14 cellular contexts compared by ENCODE assay signal in the genomic region with DNA sequence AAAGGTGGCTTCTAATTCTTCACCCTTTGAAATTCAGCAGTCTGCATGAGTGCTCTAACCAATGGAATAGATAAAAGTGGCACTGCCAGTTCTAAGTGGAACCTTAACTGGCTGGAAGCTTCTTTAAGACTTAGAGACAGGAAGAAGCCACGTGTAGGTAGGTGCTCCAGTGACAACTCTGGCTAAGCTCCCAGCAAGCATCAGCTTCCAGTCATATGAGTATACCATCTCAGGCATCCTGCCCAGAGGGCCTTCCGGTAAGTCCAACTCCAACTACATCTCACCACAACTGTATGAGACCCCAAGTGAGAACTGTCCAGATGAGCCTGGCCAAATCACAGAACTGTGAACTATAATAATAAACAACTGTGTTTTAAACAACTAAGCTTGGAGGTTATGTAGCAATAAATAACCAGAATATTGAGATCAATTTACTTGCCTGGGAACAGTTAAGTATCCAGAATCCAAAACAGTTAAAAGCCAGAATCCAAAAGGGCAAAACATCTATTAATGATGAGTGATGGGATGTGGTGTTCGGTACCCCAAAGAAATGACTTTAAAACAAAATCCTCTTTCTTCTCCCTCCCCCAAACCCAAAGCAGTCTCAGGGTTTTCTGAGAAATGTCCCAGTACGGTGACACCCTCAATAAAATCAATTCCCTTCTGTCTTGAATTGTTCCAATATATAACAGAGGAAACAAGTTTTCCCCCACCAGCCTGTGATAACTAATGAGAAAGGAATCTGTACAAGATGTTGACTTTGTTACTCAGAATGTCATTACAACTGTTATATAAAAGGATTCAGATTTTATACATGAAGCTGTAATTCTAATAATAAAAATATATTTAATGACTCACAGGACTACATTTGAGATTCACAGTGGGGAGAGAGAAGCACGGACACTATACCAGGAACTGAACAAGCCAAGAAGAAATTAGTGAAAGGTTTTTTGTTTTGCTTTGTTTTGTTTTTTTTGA. TPM values are rescaled to one million over a fixed set of nuclear protein-coding genes. Genes with fewer than 3 reads are reported as not detected.
A peak's percentile ranks its signal among the peaks of the same experiment; 100 is the strongest.
DNase-seq lines count a peak whose midpoint lies in the region; ATAC-seq, FAIRE-seq and TF ChIP-seq lines count a peak whose summit lies in the region.
"Had no signal": no experiment of that assay in that cellular context is flagged by ENCODE, and none has a peak within 500 bp of the region (broad histone marks: within the 10 kb centered on the region; RNA-seq: fewer than 3 reads in every experiment).

No MANE protein-coding gene starts in this region.

- no peak for DNase-seq in CD4-positive, alpha-beta memory T cell
- DNase-seq in RWPE1 (ENCODE audit: low spot score) (peak; percentile 81), endothelial cell of umbilical vein (ENCODE audit: low read depth, low spot score) (peak; percentile 83), pons (ENCODE audit: low spot score) (peak; percentile 66), NCI-H2196 (lab: John Stamatoyannopoulos, UW; ENCODE audit: unreplicated experiment) (no peak), Calu3 (no peak), GM19238 (ENCODE audit: insufficient read length, low spot score) (no peak)
- DNase-seq: DMS153, left colon, NCI-H510A had no signal

- no peak overlapping the region for H3K27ac ChIP-seq in CD4-positive, alpha-beta memory T cell (ENCODE audit: low read depth, low read length)
- peak overlapping the region; percentile 97 for H3K27ac ChIP-seq in RWPE1
- H3K27ac ChIP-seq in endothelial cell of umbilical vein (ENCODE audit: insufficient read depth, low read depth, low read length): peak overlapping the region; percentile 94
- H3K27ac ChIP-seq: right atrium auricular region had no signal

- peaks cover 10 to 19% of the 10 kb centered on the region in 2 donors for H3K36me3 Mint-ChIP-seq in CD4-positive, alpha-beta memory T cell
- peaks cover 17% of the 10 kb centered on the region for H3K36me3 Mint-ChIP-seq in Calu3 (ENCODE audit: insufficient read depth, unreplicated experiment)

- peak overlapping the region in 6 of 8 donors; percentile 7 to 99 (median 72) for H3K4me3 Mint-ChIP-seq in CD4-positive, alpha-beta memory T cell
- no peak overlapping the region for H3K4me3 Mint-ChIP-seq in Calu3 (ENCODE audit: low read depth, unreplicated experiment)
- H3K4me3 Mint-ChIP-seq: T-helper 1 cell treated with Interleukin-12 subunit alpha and Interleukin-12 subunit beta and Interleukin-4 antibody, amounts not matched to agents 30 μg/mL and 1 μg/mL, for 36 hours had no signal

- H3K79me2 ChIP-seq in endothelial cell of umbilical vein (ENCODE audit: control insufficient read depth, insufficient read depth, low read length): peaks cover 77% of the 10 kb centered on the region

- POLR2A ChIA-PET in CD4-positive, alpha-beta memory T cell (lab: Charles Lee; ENCODE audit: partially characterized antibody): interaction anchor here (0.6 kb wide), 1 partner anchor 103 kb away, joined by 3 read pairs; no protein-coding TSS in a partner anchor
- POLR2A ChIA-PET in RWPE1 (lab: Yijun Ruan, JAX; ENCODE audit: low non-redundant PET): no interaction called here
- POLR2A ChIA-PET in endothelial cell of umbilical vein (lab: Charles Lee): no interaction called here

- peak; percentile 79 for FAIRE-seq in endothelial cell of umbilical vein (lab: Jason Lieb, UNC)
- FAIRE-seq: HepG2 had no signal

- no peak overlapping the region for H3K4me3 ChIP-seq in CD4-positive, alpha-beta memory T cell (ENCODE audit: low read length in 2 of 2)
- H3K4me3 ChIP-seq in endothelial cell of umbilical vein (replicated peaks in 1 of 3; ENCODE audit: insufficient read depth in 1 of 3, low read depth in 1 of 3, low read length in 3 of 3): peak overlapping the region in 1 of 3 experiments; percentile 42
- H3K4me3 ChIP-seq: right atrium auricular region had no signal

- peaks cover 0 to 2% (median 0%) of the 10 kb centered on the region in 8 donors for H3K9me3 Mint-ChIP-seq in CD4-positive, alpha-beta memory T cell
- H3K9me3 Mint-ChIP-seq in Calu3 (ENCODE audit: low read depth, unreplicated experiment): peaks cover 8% of the 10 kb centered on the region

- H3K27me3 Mint-ChIP-seq in CD4-positive, alpha-beta memory T cell: no peaks in the 10 kb centered on the region
- H3K27me3 Mint-ChIP-seq in Calu3 (ENCODE audit: unreplicated experiment): peaks cover 10% of the 10 kb centered on the region

- no peaks in the 10 kb centered on the region for H3K9me1 ChIP-seq in endothelial cell of umbilical vein (replicated peaks; ENCODE audit: control insufficient read depth, extremely low read depth, insufficient read depth, low read length)

- CTCF ChIA-PET in CD4-positive, alpha-beta memory T cell (lab: Charles Lee; ENCODE audit: partially characterized antibody): no interaction called here
- CTCF ChIA-PET in RWPE1 (lab: Yijun Ruan, JAX): interaction anchor here (0.7 kb wide), 1 partner anchor 137 kb away, joined by 3 read pairs; no protein-coding TSS in a partner anchor
- CTCF ChIA-PET in endothelial cell of umbilical vein (lab: Charles Lee): interaction anchor here (0.6 to 4.1 kb wide), 5 partner anchors 75 to 402 kb away, joined by 3 to 33 read pairs (median 4); no protein-coding TSS in a partner anchor
- CTCF ChIA-PET in Calu3 (lab: Charles Lee): no interaction called here

- H3K9me3 ChIP-seq in CD4-positive, alpha-beta memory T cell (ENCODE audit: control insufficient read depth in 1 of 2, low read length in 2 of 2): no peaks in the 10 kb centered on the region
- H3K9me3 ChIP-seq in endothelial cell of umbilical vein (replicated peaks; ENCODE audit: control insufficient read depth, insufficient read depth, low read length): no peaks in the 10 kb centered on the region
- H3K9me3 ChIP-seq: right atrium auricular region had no signal

- peaks cover 35 to 80% (median 58%) of the 10 kb centered on the region in 4 donors for H3K4me1 Mint-ChIP-seq in CD4-positive, alpha-beta memory T cell
- H3K4me1 Mint-ChIP-seq in Calu3 (ENCODE audit: low read depth, unreplicated experiment): peaks cover 39% of the 10 kb centered on the region

- TF ChIP-seq CTCF in RWPE1 (conservative IDR thresholded peaks at IDR 0.05; ENCODE audit: low read depth) (no peak), endothelial cell of umbilical vein (IDR thresholded peaks at IDR 0.05; ENCODE audit: extremely low read depth in 1 of 2, insufficient read depth in 1 of 2, low read depth in 1 of 2, low read length in 2 of 2) (no peak), Calu3 (IDR thresholded peaks at IDR 0.05; ENCODE audit: unreplicated experiment) (no peak)

- no peak overlapping the region for H2AFZ ChIP-seq in endothelial cell of umbilical vein (ENCODE audit: low read depth, low read length)

- peak overlapping the region in 3 of 7 donors; percentile 15 to 75 (median 75) for H3K27ac Mint-ChIP-seq in CD4-positive, alpha-beta memory T cell
- H3K27ac Mint-ChIP-seq in Calu3 (ENCODE audit: unreplicated experiment): no peak overlapping the region
- H3K27ac Mint-ChIP-seq: T-helper 1 cell treated with Interleukin-12 subunit alpha and Interleukin-12 subunit beta and Interleukin-4 antibody, amounts not matched to agents 30 μg/mL and 1 μg/mL, for 36 hours had no signal

- no peaks in the 10 kb centered on the region for H3K27me3 ChIP-seq in CD4-positive, alpha-beta memory T cell (ENCODE audit: insufficient read depth, low read length)
- no peaks in the 10 kb centered on the region for H3K27me3 ChIP-seq in endothelial cell of umbilical vein (ENCODE audit: control insufficient read depth in 2 of 2, insufficient read depth in 2 of 2, low read length in 2 of 2)
- H3K27me3 ChIP-seq: right atrium auricular region had no signal

- intact Hi-C loops in CD4-positive, alpha-beta memory T cell (cut with micrococcal nuclease): loop anchor here (10.0 kb wide), 1 partner anchor 171 kb away; no protein-coding TSS in a partner anchor
- intact Hi-C loops in endothelial cell of umbilical vein (cut with micrococcal nuclease): loop anchor here (1.0 to 10.0 kb wide), 5 partner anchors 11 to 431 kb away; a partner anchor contains a TSS
- intact Hi-C loops in Calu3 (cut with micrococcal nuclease; ENCODE audit: unreplicated experiment): loop anchor here (10.0 kb wide), 1 partner anchor 281 kb away; no protein-coding TSS in a partner anchor

- dilution Hi-C loops in endothelial cell of umbilical vein (cut with MboI; ENCODE audit: extremely low pct_ligation_motif_present, low sequenced_read_pairs): no loop called here

- peaks cover 48% of the 10 kb centered on the region for H3K4me1 ChIP-seq in CD4-positive, alpha-beta memory T cell (ENCODE audit: insufficient read depth, low read length)
- H3K4me1 ChIP-seq in endothelial cell of umbilical vein (ENCODE audit: control insufficient read depth, extremely low read depth, insufficient read depth, low read length): peaks cover 53% of the 10 kb centered on the region

- peak overlapping the region; percentile 100 for H3K4me2 ChIP-seq in endothelial cell of umbilical vein (ENCODE audit: insufficient read depth, low read length)

- H4K20me1 ChIP-seq in endothelial cell of umbilical vein (replicated peaks; ENCODE audit: control insufficient read depth, extremely low read depth, insufficient read depth, low read length): no peaks in the 10 kb centered on the region

- no peak for ATAC-seq in GM19467 (IDR thresholded peaks at IDR 0.05; ENCODE audit: unreplicated experiment)
- ATAC-seq: HepG2, left colon had no signal

- BruUV-seq in endothelial cell of umbilical vein (replicated peaks; lab: Mats Ljungman, UMichigan): TSS peak; percentile 35
- no TSS peak for BruUV-seq in Calu3 (replicated peaks; lab: Mats Ljungman, UMichigan)

- peak overlapping the region; percentile 74 for H3K9ac ChIP-seq in endothelial cell of umbilical vein (replicated peaks; ENCODE audit: extremely low read depth, insufficient read depth, low read length)

- TF ChIP-seq POLR2A in endothelial cell of umbilical vein (IDR thresholded peaks at IDR 0.05; ENCODE audit: low read depth, low read length): no peak

- no peaks in the 10 kb centered on the region for H3K36me3 ChIP-seq in CD4-positive, alpha-beta memory T cell (ENCODE audit: insufficient read depth, low read length)
- H3K36me3 ChIP-seq in endothelial cell of umbilical vein (ENCODE audit: control insufficient read depth in 2 of 2, extremely low read depth in 1 of 2, insufficient read depth in 2 of 2, low read length in 2 of 2): no peaks in the 10 kb centered on the region
- H3K36me3 ChIP-seq: right atrium auricular region had no signal

RNA-seq across cellular contexts. Expression of a gene that starts 4.2 kb away (rescaled TPM):
- total RNA-seq in CD4-positive, alpha-beta memory T cell: 10 to 100 TPM; 16.8 to 17.4 TPM
- polyA plus RNA-seq in CD4-positive, alpha-beta memory T cell: 10 to 100 TPM; 34.0 to 40.4 TPM
- total RNA-seq in endothelial cell of umbilical vein (37.6 and 45.1 TPM in 2 replicates), Calu3 (2022) (4.4 and 4.8 TPM in 2 replicates)
- 46.4 and 50.2 TPM in 2 replicates for polyA plus RNA-seq in endothelial cell of umbilical vein
- 42.9 and 44.5 TPM in 2 replicates for polyA plus RNA-seq in endothelial cell of umbilical vein (2011; cell fraction: cytosol; rRNA removed)
- polyA plus RNA-seq in endothelial cell of umbilical vein (2011; cell fraction: nucleus; rRNA removed): 47.0 and 49.7 TPM in 2 replicates
- 35.5 and 51.3 TPM in 2 replicates for polyA plus RNA-seq in endothelial cell of umbilical vein (2012)
- 63.5 and 64.3 TPM in 2 replicates for polyA minus RNA-seq in endothelial cell of umbilical vein
- not detected for polyA minus RNA-seq in endothelial cell of umbilical vein (2011; cell fraction: cytosol; rRNA and poly(A)+ RNA removed)
- polyA minus RNA-seq in endothelial cell of umbilical vein (2011; cell fraction: nucleus; rRNA and poly(A)+ RNA removed): 41.3 and 46.2 TPM in 2 replicates

Comparison
In these comparisons a context has a peak if more than half of its experiments do, and no peak if none do; other contexts are left out.
1. DNase-seq: peak in RWPE1 (single experiment), endothelial cell of umbilical vein (single experiment) and pons (single experiment); none in CD4-positive, alpha-beta memory T cell (0 of 5), NCI-H2196 (single experiment), Calu3 (single experiment) and GM19238 (single experiment).
2. CTCF ChIA-PET loops: an anchor here in RWPE1 (0.7 kb wide) and endothelial cell of umbilical vein (0.6 to 4.1 kb wide); none called in CD4-positive, alpha-beta memory T cell and Calu3.